Comparison of ENCODE assay signal across 8 cellular contexts in genomic region chr16:29962344-29962994, GRCh38. TPM values are rescaled to one million over a fixed set of nuclear protein-coding genes. Genes with fewer than 3 reads are reported as not detected.
DNase-seq lines count a peak whose midpoint lies in the region; ATAC-seq lines count a peak whose summit lies in the region.

No MANE protein-coding gene starts in this region.

- H3K4me1 ChIP-seq in rectal smooth muscle tissue (ENCODE audit: control insufficient read depth, insufficient read depth, low read length), result peaks cover 6% of the 10 kb centered on the region

- no peaks in the 10 kb centered on the region for H3K9me3 Mint-ChIP-seq in activated T-helper 2 cell treated with anti-CD3 and anti-CD28 coated beads, Interferon-gamma antibody, Interleukin-2, Interleukin-4, amounts not matched to agents 10 μg/mL and 5 μg/mL and 100 μg/mL, durations not matched to agents 14 hours and 24 hours and 36 hours

- no peaks in the 10 kb centered on the region for H3K27me3 Mint-ChIP-seq in activated T-helper 2 cell treated with anti-CD3 and anti-CD28 coated beads, Interferon-gamma antibody, Interleukin-2, Interleukin-4, amounts not matched to agents 10 μg/mL and 5 μg/mL and 100 μg/mL, durations not matched to agents 14 hours and 24 hours and 36 hours (ENCODE audit: low read depth)

- H3K9ac ChIP-seq in rectal smooth muscle tissue (ENCODE audit: low read length), result peak overlapping the region; percentile 58

- H3K36me3 Mint-ChIP-seq in activated T-helper 2 cell treated with anti-CD3 and anti-CD28 coated beads, Interferon-gamma antibody, Interleukin-2, Interleukin-4, amounts not matched to agents 10 μg/mL and 5 μg/mL and 100 μg/mL, durations not matched to agents 14 hours and 24 hours and 36 hours (ENCODE audit: low read depth), result peaks cover 7% of the 10 kb centered on the region

- peak; percentile 58 for DNase-seq in AG08395 (ENCODE audit: low spot score)
- no peak for DNase-seq in activated T-helper 2 cell treated with anti-CD3 and anti-CD28 coated beads, Interferon-gamma antibody, Interleukin-2, Interleukin-4, amounts not matched to agents 10 μg/mL and 5 μg/mL and 100 μg/mL, durations not matched to agents 14 hours and 24 hours and 36 hours (ENCODE audit: low spot score)
- DNase-seq in left cardiac atrium, result no peak
- no peak for DNase-seq in mesenteric fat pad (ENCODE audit: low spot score)
- DNase-seq in NCI-H2029 treated with DMSO at 0.1 percent for 48 hours (lab: John Stamatoyannopoulos, UW), result no peak

- peak overlapping the region; percentile 80 for H3K27ac ChIP-seq in rectal smooth muscle tissue (ENCODE audit: low read depth, low read length)

- ATAC-seq in HG02642 (IDR thresholded peaks at IDR 0.05; ENCODE audit: poor library complexity, unreplicated experiment), result peak; percentile 4
- ATAC-seq in left cardiac atrium, result peak; percentile 49 to 67
- no peak for ATAC-seq in GM21619 (IDR thresholded peaks at IDR 0.05; ENCODE audit: unreplicated experiment)

- H3K4me1 Mint-ChIP-seq in activated T-helper 2 cell treated with anti-CD3 and anti-CD28 coated beads, Interferon-gamma antibody, Interleukin-2, Interleukin-4, amounts not matched to agents 10 μg/mL and 5 μg/mL and 100 μg/mL, durations not matched to agents 14 hours and 24 hours and 36 hours (ENCODE audit: low read depth), result peaks cover 20% of the 10 kb centered on the region

- intact Hi-C loops in activated T-helper 2 cell treated with anti-CD3 and anti-CD28 coated beads, Interferon-gamma antibody, Interleukin-2, Interleukin-4, amounts not matched to agents 10 μg/mL and 5 μg/mL and 100 μg/mL, durations not matched to agents 14 hours and 24 hours and 36 hours (cut with micrococcal nuclease), result loop anchor here (5.0 kb wide), 1 partner anchor 35 kb away; the partner anchor contains the start of gene KCTD13
- intact Hi-C loops in left cardiac atrium (cut with DNase I), result loop anchor here in 1 of 2 donors (2.0 kb wide), 1 partner anchor 34 kb away; the partner anchor contains the start of gene INO80E

- no peaks in the 10 kb centered on the region for H3K27me3 ChIP-seq in rectal smooth muscle tissue (ENCODE audit: control insufficient read depth, insufficient read depth, low read length)

- H3K4me3 ChIP-seq in rectal smooth muscle tissue (ENCODE audit: low read length), result peak overlapping the region; percentile 73

- peak overlapping the region; percentile 85 for H3K4me3 Mint-ChIP-seq in activated T-helper 2 cell treated with anti-CD3 and anti-CD28 coated beads, Interferon-gamma antibody, Interleukin-2, Interleukin-4, amounts not matched to agents 10 μg/mL and 5 μg/mL and 100 μg/mL, durations not matched to agents 14 hours and 24 hours and 36 hours (ENCODE audit: low read depth)

- H3K36me3 ChIP-seq in rectal smooth muscle tissue (ENCODE audit: control insufficient read depth, insufficient read depth, low read length), result no peaks in the 10 kb centered on the region

- H3K27ac Mint-ChIP-seq in activated T-helper 2 cell treated with anti-CD3 and anti-CD28 coated beads, Interferon-gamma antibody, Interleukin-2, Interleukin-4, amounts not matched to agents 10 μg/mL and 5 μg/mL and 100 μg/mL, durations not matched to agents 14 hours and 24 hours and 36 hours, result peak overlapping the region; percentile 69

RNA-seq across cellular contexts. Expression of gene TMEM219, which starts 0.6 kb away (rescaled TPM):
- 52.1 and 59.0 TPM in 2 replicates for total RNA-seq in activated T-helper 2 cell treated with anti-CD3 and anti-CD28 coated beads, Interferon-gamma antibody, Interleukin-2, Interleukin-4, amounts not matched to agents 10 μg/mL and 5 μg/mL and 100 μg/mL, durations not matched to agents 14 hours and 24 hours and 36 hours
- 10 to 100 TPM; 73.8 to 78.8 TPM for total RNA-seq in left cardiac atrium
- 95.8 TPM for total RNA-seq in mesenteric fat pad

RNA-seq across cellular contexts. Expression of gene TAOK2, which starts 11.2 kb away (rescaled TPM):
- 36.0 and 36.5 TPM in 2 replicates for total RNA-seq in activated T-helper 2 cell treated with anti-CD3 and anti-CD28 coated beads, Interferon-gamma antibody, Interleukin-2, Interleukin-4, amounts not matched to agents 10 μg/mL and 5 μg/mL and 100 μg/mL, durations not matched to agents 14 hours and 24 hours and 36 hours
- total RNA-seq in left cardiac atrium, result 10 to 100 TPM; 33.6 to 45.8 TPM
- total RNA-seq in mesenteric fat pad, result 49.8 TPM

RNA-seq across cellular contexts. Expression of gene HIRIP3, which starts 32.9 kb away (rescaled TPM):
- total RNA-seq in activated T-helper 2 cell treated with anti-CD3 and anti-CD28 coated beads, Interferon-gamma antibody, Interleukin-2, Interleukin-4, amounts not matched to agents 10 μg/mL and 5 μg/mL and 100 μg/mL, durations not matched to agents 14 hours and 24 hours and 36 hours, result 40.3 and 40.7 TPM in 2 replicates
- 10 to 100 TPM; 13.0 to 18.4 TPM for total RNA-seq in left cardiac atrium
- 11.0 TPM for total RNA-seq in mesenteric fat pad

RNA-seq across cellular contexts. Expression of gene INO80E, which starts 33.6 kb away (rescaled TPM):
- total RNA-seq in activated T-helper 2 cell treated with anti-CD3 and anti-CD28 coated beads, Interferon-gamma antibody, Interleukin-2, Interleukin-4, amounts not matched to agents 10 μg/mL and 5 μg/mL and 100 μg/mL, durations not matched to agents 14 hours and 24 hours and 36 hours, result 112 and 119 TPM in 2 replicates
- total RNA-seq in left cardiac atrium (10 to 100 TPM; 33.6 to 35.9 TPM), mesenteric fat pad (45.4 TPM)

RNA-seq across cellular contexts. Expression of gene KCTD13, which starts 36.4 kb away (rescaled TPM):
- total RNA-seq in activated T-helper 2 cell treated with anti-CD3 and anti-CD28 coated beads, Interferon-gamma antibody, Interleukin-2, Interleukin-4, amounts not matched to agents 10 μg/mL and 5 μg/mL and 100 μg/mL, durations not matched to agents 14 hours and 24 hours and 36 hours, result 39.7 and 47.5 TPM in 2 replicates
- total RNA-seq in left cardiac atrium (10 to 100 TPM in 1 of 2 donors, 1 to 10 TPM in 1; 7.6 to 10.1 TPM), mesenteric fat pad (15.7 TPM)
